Comparison of ENCODE assay signal across 24 cellular contexts in genomic region chr15:48782911-48783310, GRCh38.
"Had no signal": no experiment of that assay in that cellular context is flagged by ENCODE, and none has a peak within 500 bp of the region (broad histone marks: within the 10 kb centered on the region; RNA-seq: fewer than 3 reads in every experiment).

No MANE protein-coding gene starts in this region.

- FAIRE-seq: K562 had no signal

- DNase-seq: Kasumi-1, MV-4-11, NCI-H1048, NCI-H1105 treated with DMSO at 0.1 percent for 48 hours, NCI-H1417 treated with DMSO at 0.1 percent for 48 hours, NCI-H146, NCI-H1694 treated with DMSO at 0.1 percent for 48 hours, NCI-H1930, NCI-H2081, NCI-H2107, NCI-H226, NCI-H446, NCI-H510A, NCI-H524 treated with DMSO at 0.1 percent for 48 hours, NCI-H69, NCI-H774, Right ventricle myocardium superior, RPMI8226, SIG-M5, SK-N-SH, SW 1271, T-cell had no signal

- H3K4me3 ChIP-seq: K562 had no signal

- H3K9me3 ChIP-seq: SK-N-SH had no signal

- ATAC-seq: K562, T-cell had no signal

- H3K27ac ChIP-seq: KMS-11 had no signal
